23 cellular contexts compared by ENCODE assay signal in genomic region chr1:111884772-111885443, GRCh38.
"Had no signal": no experiment of that assay in that cellular context is flagged by ENCODE, and none has a peak within 500 bp of the region (broad histone marks: within the 10 kb centered on the region; RNA-seq: fewer than 3 reads in every experiment).

No MANE protein-coding gene starts in this region.

- H3K27me3 ChIP-seq: adrenal gland, ascending aorta, colonic mucosa, dorsolateral prefrontal cortex, testis, uterus had no signal

- H3K4me3 ChIP-seq: adrenal gland, ascending aorta, colonic mucosa, dorsolateral prefrontal cortex, prostate gland, smooth muscle cell, testis, uterus had no signal

- H3K36me3 ChIP-seq: adrenal gland, ascending aorta, colonic mucosa, prostate gland, uterus had no signal

- DNase-seq: activated B cell treated with CpG ODN at 0.5 μM for 24 hours; activated CD4-positive, alpha-beta T cell treated with anti-CD3 and anti-CD28 coated beads for 36 hours; activated CD4-positive, alpha-beta T cell treated with anti-CD3 and anti-CD28 coated beads, Interleukin-2, amount 50 U/mL, for 4 hours; activated CD8-positive, alpha-beta memory T cell treated with anti-CD3 and anti-CD28 coated beads for 24 hours; activated CD8-positive, alpha-beta memory T cell treated with anti-CD3 and anti-CD28 coated beads, Interleukin-2, amount 50 U/mL, for 4 hours; activated T-cell treated with anti-CD3 and anti-CD28 coated beads, Interleukin-2, amount 50 U/mL, for 24 hours; adrenal gland; colonic mucosa; dorsolateral prefrontal cortex; effector memory CD8-positive, alpha-beta T cell; natural killer cell; stimulated activated CD4-positive, alpha-beta T cell treated with anti-CD3 and anti-CD28 coated beads, Interleukin-15, amount 100 ng/mL, for 24 hours; T1000; testis; trophoblast cell; uterus had no signal

- H3K4me1 ChIP-seq: adrenal gland, ascending aorta, colonic mucosa, prostate gland, testis, uterus had no signal

- H3K9me3 ChIP-seq: adrenal gland, ascending aorta, colonic mucosa, prostate gland, testis, uterus had no signal

- H3K27ac ChIP-seq: adrenal gland, ascending aorta, colonic mucosa, prostate gland, testis, uterus had no signal

- H3K4me2 ChIP-seq: smooth muscle cell had no signal

- ATAC-seq: activated CD4-positive, alpha-beta T cell treated with anti-CD3 and anti-CD28 coated beads for 36 hours; activated T-helper 17 cell treated with anti-CD3 and anti-CD28 coated beads, Interleukin-2, amount 50 U/mL, for 72 hours; effector memory CD8-positive, alpha-beta T cell; esophagus mucosa; natural killer cell; sciatic nerve; stimulated activated memory B cell treated with anti-CD40 and anti-IgM and Interleukin-4, amounts not matched to agents 10 μg/mL and 1 μg/mL and 100 μg/mL, for 72 hours had no signal
